ENCODE assay signal across 9 cellular contexts in genomic region chr11:46210133-46210636, GRCh38.
DNase-seq lines count a peak whose midpoint lies in the region; ATAC-seq and TF ChIP-seq lines count a peak whose summit lies in the region.
"Had no signal": no experiment of that assay in that cellular context is flagged by ENCODE, and none has a peak within 500 bp of the region (broad histone marks: within the 10 kb centered on the region; RNA-seq: fewer than 3 reads in every experiment).

No MANE protein-coding gene starts in this region.

- H3K4me1 Mint-ChIP-seq in HFFc6 (ENCODE audit: low read depth): peaks cover 19% of the 10 kb centered on the region
- H3K4me1 Mint-ChIP-seq in T-helper 17 cell: peaks cover 12% of the 10 kb centered on the region

- H3K27me3 Mint-ChIP-seq in HFFc6 (ENCODE audit: insufficient read depth): peaks cover 11% of the 10 kb centered on the region
- H3K27me3 Mint-ChIP-seq in T-helper 17 cell: peaks cover 30% of the 10 kb centered on the region

- POLR2A ChIA-PET in HEK293T (lab: Yijun Ruan, JAX): interaction anchor here (0.9 kb wide), 1 partner anchor 28 kb away, joined by 3 read pairs; no protein-coding TSS in a partner anchor

- no peak for TF ChIP-seq CTCF in AG10803 (conservative IDR thresholded peaks at IDR 0.05; ENCODE audit: low read length)
- no peak for TF ChIP-seq CTCF in HFFc6 (IDR thresholded peaks at IDR 0.05)

- H3K36me3 Mint-ChIP-seq in HFFc6 (ENCODE audit: low read depth) (no peaks in the 10 kb centered on the region), T-helper 17 cell (ENCODE audit: low read depth) (peaks cover 7% of the 10 kb centered on the region)

- H3K4me3 Mint-ChIP-seq in HFFc6 (peak overlapping the region; percentile 71), T-helper 17 cell (peak overlapping the region; percentile 66)

- no peak overlapping the region; the same call in 1 of the 2 replicates for H3K4me3 ChIP-seq in AG10803 (ENCODE audit: low read length)

- ATAC-seq in T-helper 17 cell (peak; percentile 40), GM19324 (IDR thresholded peaks at IDR 0.05; ENCODE audit: low FRiP score, unreplicated experiment) (no peak), GM18907 (IDR thresholded peaks at IDR 0.05; ENCODE audit: unreplicated experiment) (no peak)

- H3K27ac Mint-ChIP-seq in HFFc6 (no peak overlapping the region), T-helper 17 cell (no peak overlapping the region)

- CTCF ChIA-PET in HEK293T (lab: Yijun Ruan, JAX): no interaction called here

- peak; percentile 75 for DNase-seq in AG10803 (ENCODE audit: low read depth)
- DNase-seq in HFFc6: peak; percentile 51
- DNase-seq in T-helper 17 cell: no peak
- peak; percentile 93 for DNase-seq in iris pigment epithelial cell (ENCODE audit: low read depth)
- no peak for DNase-seq in HEK293T (ENCODE audit: extremely low spot score)
- DNase-seq in amniotic stem cell (lab: John Stamatoyannopoulos, UW): no peak
- DNase-seq: DMS153 had no signal

- H3K9me3 ChIP-seq in T-helper 17 cell (ENCODE audit: control insufficient read depth, low read length, poor library complexity, severe bottlenecking): no peaks in the 10 kb centered on the region

- H3K9me3 Mint-ChIP-seq in HFFc6: no peaks in the 10 kb centered on the region

TF ChIP-seq in HEK293T, 16 proteins besides CTCF, POLR2A, EP300 and RAD21:
- TF ChIP-seq FOXA1 (IDR thresholded peaks at IDR 0.05) (no peak), SP1 (IDR thresholded peaks at IDR 0.05) (no peak), CTBP1 (IDR thresholded peaks at IDR 0.05; ENCODE audit: borderline replicate concordance) (no peak), HDGF (IDR thresholded peaks at IDR 0.05; ENCODE audit: borderline replicate concordance) (no peak), ARNT (IDR thresholded peaks at IDR 0.05) (no peak), TARDBP (IDR thresholded peaks at IDR 0.05) (no peak)

Comparison
In these comparisons a context has a peak if more than half of its experiments do, and no peak if none do; other contexts are left out.
1. DNase-seq: peak in AG10803 (single experiment), HFFc6 (single experiment) and iris pigment epithelial cell (single experiment); none in T-helper 17 cell (0 of 3), HEK293T (single experiment) and amniotic stem cell (single experiment).